In the genomic region with DNA sequence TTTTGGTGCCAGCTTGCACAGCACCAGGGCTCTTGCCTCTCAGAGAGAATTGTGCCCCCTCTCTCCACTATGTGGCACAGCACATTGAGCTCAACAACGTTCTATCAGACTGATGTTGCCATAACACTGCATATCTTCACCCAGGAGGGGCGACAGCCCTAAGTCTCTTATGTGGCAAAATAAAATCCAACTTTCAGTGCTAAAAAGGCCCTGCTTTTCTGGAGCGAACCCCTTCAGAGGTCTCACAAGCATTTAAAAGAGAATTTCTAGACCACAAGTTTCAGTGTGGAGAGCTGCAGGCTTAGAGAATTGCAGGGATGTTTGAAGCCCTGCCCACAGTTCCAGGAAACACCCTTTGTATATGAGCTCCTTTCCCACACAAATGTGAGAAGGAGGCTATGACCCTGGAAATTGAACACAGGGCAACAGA, we compare ENCODE assay signal across 1 cellular context.
TF ChIP-seq lines count a peak whose summit lies in the region.

No MANE protein-coding gene starts in this region.

TF ChIP-seq in endothelial cell of umbilical vein, 7 proteins besides CTCF, POLR2A, EP300 and RAD21 (continued from another document):
- TF ChIP-seq, protein P1, sequence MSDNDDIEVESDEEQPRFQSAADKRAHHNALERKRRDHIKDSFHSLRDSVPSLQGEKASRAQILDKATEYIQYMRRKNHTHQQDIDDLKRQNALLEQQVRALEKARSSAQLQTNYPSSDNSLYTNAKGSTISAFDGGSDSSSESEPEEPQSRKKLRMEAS (IDR thresholded peaks at IDR 0.05; ENCODE audit: insufficient read depth, insufficient read length) = no peak
- TF ChIP-seq FOS (IDR thresholded peaks at IDR 0.05; ENCODE audit: borderline replicate concordance, insufficient read depth, low read length) (no peak), POLR2AphosphoS5 (IDR thresholded peaks at IDR 0.05; ENCODE audit: insufficient read depth, low read depth, low read length) (no peak), JUN (IDR thresholded peaks at IDR 0.05; ENCODE audit: borderline replicate concordance, insufficient read depth, insufficient read length, low read depth) (no peak)
